In genomic region chr17:34487616-34488015, GRCh38 we compare ENCODE assay signal across 1 cellular context.
TF ChIP-seq lines count a peak whose summit lies in the region.

No MANE protein-coding gene starts in this region.

TF ChIP-seq in GM23338, 12 proteins besides CTCF, POLR2A, EP300 and RAD21 (continued from another document):
- TF ChIP-seq, protein P1, sequence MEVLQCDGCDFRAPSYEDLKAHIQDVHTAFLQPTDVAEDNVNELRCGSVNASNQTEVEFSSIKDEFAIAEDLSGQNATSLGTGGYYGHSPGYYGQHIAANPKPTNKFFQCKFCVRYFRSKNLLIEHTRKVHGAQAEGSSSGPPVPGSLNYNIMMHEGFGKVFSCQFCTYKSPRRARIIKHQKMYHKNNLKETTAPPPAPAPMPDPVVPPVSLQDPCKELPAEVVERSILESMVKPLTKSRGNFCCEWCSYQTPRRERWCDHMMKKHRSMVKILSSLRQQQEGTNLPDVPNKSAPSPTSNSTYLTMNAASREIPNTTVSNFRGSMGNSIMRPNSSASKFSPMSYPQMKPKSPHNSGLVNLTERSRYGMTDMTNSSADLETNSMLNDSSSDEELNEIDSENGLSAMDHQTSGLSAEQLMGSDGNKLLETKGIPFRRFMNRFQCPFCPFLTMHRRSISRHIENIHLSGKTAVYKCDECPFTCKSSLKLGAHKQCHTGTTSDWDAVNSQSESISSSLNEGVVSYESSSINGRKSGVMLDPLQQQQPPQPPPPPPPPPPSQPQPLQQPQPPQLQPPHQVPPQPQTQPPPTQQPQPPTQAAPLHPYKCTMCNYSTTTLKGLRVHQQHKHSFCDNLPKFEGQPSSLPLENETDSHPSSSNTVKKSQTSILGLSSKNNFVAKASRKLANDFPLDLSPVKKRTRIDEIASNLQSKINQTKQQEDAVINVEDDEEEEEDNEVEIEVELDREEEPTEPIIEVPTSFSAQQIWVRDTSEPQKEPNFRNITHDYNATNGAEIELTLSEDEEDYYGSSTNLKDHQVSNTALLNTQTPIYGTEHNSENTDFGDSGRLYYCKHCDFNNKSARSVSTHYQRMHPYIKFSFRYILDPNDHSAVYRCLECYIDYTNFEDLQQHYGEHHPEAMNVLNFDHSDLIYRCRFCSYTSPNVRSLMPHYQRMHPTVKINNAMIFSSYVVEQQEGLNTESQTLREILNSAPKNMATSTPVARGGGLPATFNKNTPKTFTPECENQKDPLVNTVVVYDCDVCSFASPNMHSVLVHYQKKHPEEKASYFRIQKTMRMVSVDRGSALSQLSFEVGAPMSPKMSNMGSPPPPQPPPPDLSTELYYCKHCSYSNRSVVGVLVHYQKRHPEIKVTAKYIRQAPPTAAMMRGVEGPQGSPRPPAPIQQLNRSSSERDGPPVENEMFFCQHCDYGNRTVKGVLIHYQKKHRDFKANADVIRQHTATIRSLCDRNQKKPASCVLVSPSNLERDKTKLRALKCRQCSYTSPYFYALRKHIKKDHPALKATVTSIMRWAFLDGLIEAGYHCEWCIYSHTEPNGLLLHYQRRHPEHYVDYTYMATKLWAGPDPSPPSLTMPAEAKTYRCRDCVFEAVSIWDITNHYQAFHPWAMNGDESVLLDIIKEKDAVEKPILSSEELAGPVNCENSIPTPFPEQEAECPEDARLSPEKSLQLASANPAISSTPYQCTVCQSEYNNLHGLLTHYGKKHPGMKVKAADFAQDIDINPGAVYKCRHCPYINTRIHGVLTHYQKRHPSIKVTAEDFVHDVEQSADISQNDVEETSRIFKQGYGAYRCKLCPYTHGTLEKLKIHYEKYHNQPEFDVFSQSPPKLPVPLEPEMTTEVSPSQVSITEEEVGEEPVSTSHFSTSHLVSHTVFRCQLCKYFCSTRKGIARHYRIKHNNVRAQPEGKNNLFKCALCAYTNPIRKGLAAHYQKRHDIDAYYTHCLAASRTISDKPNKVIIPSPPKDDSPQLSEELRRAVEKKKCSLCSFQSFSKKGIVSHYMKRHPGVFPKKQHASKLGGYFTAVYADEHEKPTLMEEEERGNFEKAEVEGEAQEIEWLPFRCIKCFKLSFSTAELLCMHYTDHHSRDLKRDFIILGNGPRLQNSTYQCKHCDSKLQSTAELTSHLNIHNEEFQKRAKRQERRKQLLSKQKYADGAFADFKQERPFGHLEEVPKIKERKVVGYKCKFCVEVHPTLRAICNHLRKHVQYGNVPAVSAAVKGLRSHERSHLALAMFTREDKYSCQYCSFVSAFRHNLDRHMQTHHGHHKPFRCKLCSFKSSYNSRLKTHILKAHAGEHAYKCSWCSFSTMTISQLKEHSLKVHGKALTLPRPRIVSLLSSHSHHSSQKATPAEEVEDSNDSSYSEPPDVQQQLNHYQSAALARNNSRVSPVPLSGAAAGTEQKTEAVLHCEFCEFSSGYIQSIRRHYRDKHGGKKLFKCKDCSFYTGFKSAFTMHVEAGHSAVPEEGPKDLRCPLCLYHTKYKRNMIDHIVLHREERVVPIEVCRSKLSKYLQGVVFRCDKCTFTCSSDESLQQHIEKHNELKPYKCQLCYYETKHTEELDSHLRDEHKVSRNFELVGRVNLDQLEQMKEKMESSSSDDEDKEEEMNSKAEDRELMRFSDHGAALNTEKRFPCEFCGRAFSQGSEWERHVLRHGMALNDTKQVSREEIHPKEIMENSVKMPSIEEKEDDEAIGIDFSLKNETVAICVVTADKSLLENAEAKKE (CRISPR knock-in tag; IDR thresholded peaks at IDR 0.05), result no peak
- TF ChIP-seq NANOG (IDR thresholded peaks at IDR 0.05; ENCODE audit: borderline replicate concordance) (no peak), ZNF331 (CRISPR knock-in tag; IDR thresholded peaks at IDR 0.05; ENCODE audit: low read depth) (no peak), EZH2 (IDR thresholded peaks at IDR 0.05; ENCODE audit: low read depth, unreplicated experiment) (no peak), EZH2phosphoT487 (IDR thresholded peaks at IDR 0.05; ENCODE audit: unreplicated experiment) (no peak), ETS1 (IDR thresholded peaks at IDR 0.05) (no peak), STAT1 (IDR thresholded peaks at IDR 0.05; ENCODE audit: unreplicated experiment) (no peak)
- TF ChIP-seq, protein P2, sequence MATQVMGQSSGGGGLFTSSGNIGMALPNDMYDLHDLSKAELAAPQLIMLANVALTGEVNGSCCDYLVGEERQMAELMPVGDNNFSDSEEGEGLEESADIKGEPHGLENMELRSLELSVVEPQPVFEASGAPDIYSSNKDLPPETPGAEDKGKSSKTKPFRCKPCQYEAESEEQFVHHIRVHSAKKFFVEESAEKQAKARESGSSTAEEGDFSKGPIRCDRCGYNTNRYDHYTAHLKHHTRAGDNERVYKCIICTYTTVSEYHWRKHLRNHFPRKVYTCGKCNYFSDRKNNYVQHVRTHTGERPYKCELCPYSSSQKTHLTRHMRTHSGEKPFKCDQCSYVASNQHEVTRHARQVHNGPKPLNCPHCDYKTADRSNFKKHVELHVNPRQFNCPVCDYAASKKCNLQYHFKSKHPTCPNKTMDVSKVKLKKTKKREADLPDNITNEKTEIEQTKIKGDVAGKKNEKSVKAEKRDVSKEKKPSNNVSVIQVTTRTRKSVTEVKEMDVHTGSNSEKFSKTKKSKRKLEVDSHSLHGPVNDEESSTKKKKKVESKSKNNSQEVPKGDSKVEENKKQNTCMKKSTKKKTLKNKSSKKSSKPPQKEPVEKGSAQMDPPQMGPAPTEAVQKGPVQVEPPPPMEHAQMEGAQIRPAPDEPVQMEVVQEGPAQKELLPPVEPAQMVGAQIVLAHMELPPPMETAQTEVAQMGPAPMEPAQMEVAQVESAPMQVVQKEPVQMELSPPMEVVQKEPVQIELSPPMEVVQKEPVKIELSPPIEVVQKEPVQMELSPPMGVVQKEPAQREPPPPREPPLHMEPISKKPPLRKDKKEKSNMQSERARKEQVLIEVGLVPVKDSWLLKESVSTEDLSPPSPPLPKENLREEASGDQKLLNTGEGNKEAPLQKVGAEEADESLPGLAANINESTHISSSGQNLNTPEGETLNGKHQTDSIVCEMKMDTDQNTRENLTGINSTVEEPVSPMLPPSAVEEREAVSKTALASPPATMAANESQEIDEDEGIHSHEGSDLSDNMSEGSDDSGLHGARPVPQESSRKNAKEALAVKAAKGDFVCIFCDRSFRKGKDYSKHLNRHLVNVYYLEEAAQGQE (IDR thresholded peaks at IDR 0.05; ENCODE audit: unreplicated experiment), result no peak
TF ChIP-seq in GM23338: peak in this region for 0.
